ENCODE assay signal across 10 cellular contexts in the genomic region with DNA sequence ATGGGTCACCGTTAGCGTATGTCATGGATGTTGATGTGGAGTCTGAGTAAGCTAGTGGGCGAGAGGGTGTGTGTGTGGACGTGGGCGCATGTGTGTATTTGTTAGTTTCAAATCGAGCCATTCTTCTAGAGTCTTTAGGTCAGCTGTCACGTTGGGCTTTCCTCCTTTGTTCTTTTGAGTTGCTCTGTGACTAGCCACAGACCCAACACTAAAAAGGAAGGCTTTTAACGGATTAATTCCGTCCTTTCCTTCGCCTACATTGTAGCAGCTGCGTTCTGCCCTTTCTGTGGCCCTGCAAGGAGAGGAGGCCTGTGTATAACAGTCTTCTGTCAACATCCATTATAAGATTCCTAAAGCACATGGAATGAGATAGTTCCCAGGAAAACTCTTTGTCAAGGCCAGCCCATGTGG.
DNase-seq lines count a peak whose midpoint lies in the region; ATAC-seq and TF ChIP-seq lines count a peak whose summit lies in the region.
"Had no signal": no experiment of that assay in that cellular context is flagged by ENCODE, and none has a peak within 500 bp of the region (broad histone marks: within the 10 kb centered on the region; RNA-seq: fewer than 3 reads in every experiment).

No MANE protein-coding gene starts in this region.

- H3K9me3 ChIP-seq in esophagus muscularis mucosa (no peaks in the 10 kb centered on the region), neural progenitor cell (ENCODE audit: low read depth) (no peaks in the 10 kb centered on the region), upper lobe of right lung (no peaks in the 10 kb centered on the region)
- no peaks in the 10 kb centered on the region for H3K9me3 ChIP-seq in CD8-positive, alpha-beta T cell (ENCODE audit: low read length)

- CTCF ChIA-PET in CD8-positive, alpha-beta T cell (lab: Charles Lee) = no interaction called here

- H3K79me2 ChIP-seq in neural progenitor cell (ENCODE audit: low read depth) = peaks cover 87% of the 10 kb centered on the region

- no peak overlapping the region for H3K4me3 ChIP-seq in esophagus muscularis mucosa
- H3K4me3 ChIP-seq in neural progenitor cell = peak overlapping the region; percentile 30
- no peak overlapping the region for H3K4me3 ChIP-seq in upper lobe of right lung
- H3K4me3 ChIP-seq in CD8-positive, alpha-beta T cell (ENCODE audit: low read depth, low read length) = no peak overlapping the region

- TF ChIP-seq CTCF in esophagus muscularis mucosa (IDR thresholded peaks at IDR 0.05) = no peak
- TF ChIP-seq CTCF in neural progenitor cell (IDR thresholded peaks at IDR 0.05) = no peak
- no peak for TF ChIP-seq CTCF in upper lobe of right lung (IDR thresholded peaks at IDR 0.05)
- no peak for TF ChIP-seq CTCF in CD8-positive, alpha-beta T cell (IDR thresholded peaks at IDR 0.05)

- H3K36me3 ChIP-seq in esophagus muscularis mucosa (peaks cover 0 to 7% (median 3%) of the 10 kb centered on the region in 4 donors), neural progenitor cell (peaks cover 12% of the 10 kb centered on the region), upper lobe of right lung (peaks cover 26% of the 10 kb centered on the region)
- no peaks in the 10 kb centered on the region for H3K36me3 ChIP-seq in CD8-positive, alpha-beta T cell (ENCODE audit: insufficient read depth, low read length)

- H3K27ac Mint-ChIP-seq in neural progenitor cell = peak overlapping the region; percentile 72
- no peak overlapping the region for H3K27ac Mint-ChIP-seq in CD8-positive, alpha-beta T cell
- H3K27ac Mint-ChIP-seq: T-helper 1 cell treated with Interleukin-12 subunit alpha and Interleukin-12 subunit beta and Interleukin-4 antibody, amounts not matched to agents 30 μg/mL and 1 μg/mL, for 36 hours had no signal

- peaks cover 34% of the 10 kb centered on the region for H3F3A ChIP-seq in neural progenitor cell (ENCODE audit: low read depth)

- no peak for DNase-seq in Right ventricle myocardium superior
- no peak for DNase-seq in Right ventricle myocardium inferior (ENCODE audit: missing footprints)
- no peak for DNase-seq in esophagus muscularis mucosa (ENCODE audit: extremely low spot score)
- DNase-seq in neural progenitor cell (ENCODE audit: low spot score) = peak; percentile 90
- no peak for DNase-seq in upper lobe of right lung
- DNase-seq in CD8-positive, alpha-beta T cell = no peak
- DNase-seq in stimulated activated CD4-positive, alpha-beta T cell treated with anti-CD3 and anti-CD28 coated beads, Interleukin-4, amount 100 ng/mL, for 1 hour = no peak
- DNase-seq: activated CD8-positive, alpha-beta memory T cell treated with anti-CD3 and anti-CD28 coated beads, Interleukin-2, amount 50 U/mL, for 4 hours had no signal

- H3K4me2 ChIP-seq in neural progenitor cell = peak overlapping the region; percentile 67

- peaks cover 13% of the 10 kb centered on the region for H3K9me3 Mint-ChIP-seq in neural progenitor cell
- H3K9me3 Mint-ChIP-seq in CD8-positive, alpha-beta T cell = no peaks in the 10 kb centered on the region
- H3K9me3 Mint-ChIP-seq: T-helper 1 cell treated with Interleukin-12 subunit alpha and Interleukin-12 subunit beta and Interleukin-4 antibody, amounts not matched to agents 30 μg/mL and 1 μg/mL, for 36 hours had no signal

- H4K20me1 ChIP-seq in neural progenitor cell (ENCODE audit: low read depth) = peaks cover 79% of the 10 kb centered on the region

- WGBS in esophagus muscularis mucosa = 76% methylated on average over 11 of the region's 11 CpGs

- intact Hi-C loops in Right ventricle myocardium superior (cut with DNase I) (no loop called here), Right ventricle myocardium inferior (cut with DNase I) (no loop called here), esophagus muscularis mucosa (cut with DNase I) (loop anchor here (10.0 kb wide), 1 partner anchor 63 kb away; no protein-coding TSS in a partner anchor), upper lobe of right lung (cut with DNase I) (no loop called here)
- intact Hi-C loops in CD8-positive, alpha-beta T cell (cut with DNase I, micrococcal nuclease) = no loop called here

- H3K4me1 Mint-ChIP-seq in neural progenitor cell = peaks cover 41% of the 10 kb centered on the region
- no peaks in the 10 kb centered on the region for H3K4me1 Mint-ChIP-seq in CD8-positive, alpha-beta T cell (ENCODE audit: low read depth)

- H3K36me3 Mint-ChIP-seq in neural progenitor cell = peaks cover 36% of the 10 kb centered on the region
- H3K36me3 Mint-ChIP-seq in CD8-positive, alpha-beta T cell = no peaks in the 10 kb centered on the region

- H3K4me1 ChIP-seq in esophagus muscularis mucosa (peaks cover 32 to 48% (median 47%) of the 10 kb centered on the region in 4 donors), neural progenitor cell (peaks cover 36% of the 10 kb centered on the region), upper lobe of right lung (peaks cover 38% of the 10 kb centered on the region)
- no peaks in the 10 kb centered on the region for H3K4me1 ChIP-seq in CD8-positive, alpha-beta T cell (ENCODE audit: insufficient read depth, low read length)

- no peak overlapping the region for H3K9ac ChIP-seq in neural progenitor cell

- H3K27me3 ChIP-seq in esophagus muscularis mucosa (no peaks in the 10 kb centered on the region), neural progenitor cell (no peaks in the 10 kb centered on the region), upper lobe of right lung (no peaks in the 10 kb centered on the region)
- no peaks in the 10 kb centered on the region for H3K27me3 ChIP-seq in CD8-positive, alpha-beta T cell (ENCODE audit: insufficient read depth, low read length)

- ATAC-seq in Right ventricle myocardium superior (ENCODE audit: poor library complexity) (peak; percentile 44), Right ventricle myocardium inferior (no peak), upper lobe of right lung (no peak), HG02970 (IDR thresholded peaks at IDR 0.05; ENCODE audit: low FRiP score, unreplicated experiment) (no peak)
- ATAC-seq in CD8-positive, alpha-beta T cell = no peak

- H3K27me3 Mint-ChIP-seq in neural progenitor cell (ENCODE audit: insufficient read depth, low read depth) = no peaks in the 10 kb centered on the region
- no peaks in the 10 kb centered on the region for H3K27me3 Mint-ChIP-seq in CD8-positive, alpha-beta T cell (ENCODE audit: low read depth)

- no peak overlapping the region for H2AFZ ChIP-seq in neural progenitor cell (replicated peaks)

- TF ChIP-seq POLR2A in esophagus muscularis mucosa (IDR thresholded peaks at IDR 0.05; ENCODE audit: low read depth) = no peak

- POLR2A ChIA-PET in CD8-positive, alpha-beta T cell (lab: Charles Lee) = no interaction called here

- H3K27ac ChIP-seq in esophagus muscularis mucosa (replicated peaks in 1 of 4) (peak overlapping the region in 3 of 4 donors; percentile 12 to 36 (median 34)), neural progenitor cell (peak overlapping the region; percentile 98), upper lobe of right lung (peak overlapping the region; percentile 71)
- no peak overlapping the region for H3K27ac ChIP-seq in CD8-positive, alpha-beta T cell (ENCODE audit: low read depth, low read length)

- no peak for TF ChIP-seq EP300 in esophagus muscularis mucosa (IDR thresholded peaks at IDR 0.05)

- H3K4me3 Mint-ChIP-seq in neural progenitor cell = peak overlapping the region; percentile 39
- no peak overlapping the region for H3K4me3 Mint-ChIP-seq in CD8-positive, alpha-beta T cell
- H3K4me3 Mint-ChIP-seq: T-helper 1 cell treated with Interleukin-12 subunit alpha and Interleukin-12 subunit beta and Interleukin-4 antibody, amounts not matched to agents 30 μg/mL and 1 μg/mL, for 36 hours had no signal
